In genomic region chr12:101876861-101877815, GRCh38 we compare ENCODE assay signal across 8 cellular contexts. TPM values are rescaled to one million over a fixed set of nuclear protein-coding genes. Genes with fewer than 3 reads are reported as not detected.
A peak's percentile ranks its signal among the peaks of the same experiment; 100 is the strongest.
DNase-seq lines count a peak whose midpoint lies in the region; ATAC-seq and TF ChIP-seq lines count a peak whose summit lies in the region.

A gene with protein sequence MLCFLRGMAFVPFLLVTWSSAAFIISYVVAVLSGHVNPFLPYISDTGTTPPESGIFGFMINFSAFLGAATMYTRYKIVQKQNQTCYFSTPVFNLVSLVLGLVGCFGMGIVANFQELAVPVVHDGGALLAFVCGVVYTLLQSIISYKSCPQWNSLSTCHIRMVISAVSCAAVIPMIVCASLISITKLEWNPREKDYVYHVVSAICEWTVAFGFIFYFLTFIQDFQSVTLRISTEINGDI (plus strand): TSS chr12:101877580. CDS start chr12:101877790, 210 bp downstream.

- POLR2A ChIA-PET in PC-9 (lab: Charles Lee; ENCODE audit: unreplicated experiment), result no interaction called here

- H3K79me2 ChIP-seq in PC-9 (ENCODE audit: low read depth), result no peaks in the 10 kb centered on the region

- peak within 1 kb of the TSS; percentile 72 for H3K27ac ChIP-seq in PC-9

- BruUV-seq in PC-9 (replicated peaks; lab: Mats Ljungman, UMichigan), result no TSS peak

- ATAC-seq in GM19328 (IDR thresholded peaks at IDR 0.05; ENCODE audit: unreplicated experiment) (peak; percentile 89), HG03460 (IDR thresholded peaks at IDR 0.05; ENCODE audit: unreplicated experiment) (peak; percentile 78), naive B cell (ENCODE audit: low read depth in 2 of 2) (peak; percentile 88 to 89)
- peak; percentile 94 for ATAC-seq in stimulated activated effector memory CD8-positive, alpha-beta T cell treated with anti-CD3 and anti-CD28 coated beads, Interleukin-12 subunit alpha, Interleukin-12 subunit beta, amount 100 ng/mL, for 72 hours

- CTCF ChIA-PET in PC-9 (lab: Charles Lee), result no interaction called here

- H3K27me3 Mint-ChIP-seq in naive B cell, result no peaks in the 10 kb centered on the region

- H3K36me3 Mint-ChIP-seq in naive B cell, result no peaks in the 10 kb centered on the region
- no peaks in the 10 kb centered on the region for H3K36me3 Mint-ChIP-seq in stimulated activated effector memory CD8-positive, alpha-beta T cell treated with anti-CD3 and anti-CD28 coated beads, Interleukin-12 subunit alpha, Interleukin-12 subunit beta, amount 100 ng/mL, for 72 hours

- H4K20me1 ChIP-seq in PC-9 (ENCODE audit: insufficient read depth), result no peaks in the 10 kb centered on the region

- peaks cover 14 to 23% (median 17%) of the 10 kb centered on the region in 3 donors for H3K4me1 Mint-ChIP-seq in naive B cell
- H3K4me1 Mint-ChIP-seq in stimulated activated effector memory CD8-positive, alpha-beta T cell treated with anti-CD3 and anti-CD28 coated beads, Interleukin-12 subunit alpha, Interleukin-12 subunit beta, amount 100 ng/mL, for 72 hours, result peaks cover 19% of the 10 kb centered on the region

- H3K4me3 Mint-ChIP-seq in naive B cell, result peak within 1 kb of the TSS; percentile 91 to 96 (median 94)
- peak within 1 kb of the TSS; percentile 97 for H3K4me3 Mint-ChIP-seq in stimulated activated effector memory CD8-positive, alpha-beta T cell treated with anti-CD3 and anti-CD28 coated beads, Interleukin-12 subunit alpha, Interleukin-12 subunit beta, amount 100 ng/mL, for 72 hours

- no peaks in the 10 kb centered on the region for H3F3A ChIP-seq in PC-9 (ENCODE audit: insufficient read depth, low read depth)

- DNase-seq in COLO668 (lab: John Stamatoyannopoulos, UW; ENCODE audit: unreplicated experiment), result peak; percentile 86
- DNase-seq in PC-9, result peak; percentile 67 to 90
- DNase-seq in activated T-helper 1 cell treated with anti-CD3 and anti-CD28 coated beads, Interleukin-2, amount 50 U/mL, for 16 hours (ENCODE audit: low read depth in 1 of 2, low spot score in 1 of 2), result peak; percentile 34 to 58
- peak; percentile 95 for DNase-seq in fibroblast of gingiva (ENCODE audit: low read depth)
- peak; percentile 80 for DNase-seq in naive B cell
- DNase-seq in stimulated activated effector memory CD8-positive, alpha-beta T cell treated with anti-CD3 and anti-CD28 coated beads, Interleukin-12 subunit alpha, Interleukin-12 subunit beta, amount 100 ng/mL, for 72 hours (ENCODE audit: low spot score in 2 of 2), result peak; percentile 71 to 89

- peaks cover 6% of the 10 kb centered on the region; the same call in 1 of the 2 replicates for H3K4me1 ChIP-seq in PC-9 (replicated peaks; ENCODE audit: insufficient read depth)

- peak within 1 kb of the TSS; percentile 94 for H2AFZ ChIP-seq in PC-9

- intact Hi-C loops in PC-9 (cut with micrococcal nuclease; ENCODE audit: unreplicated experiment), result loop anchor here (2.0 to 5.0 kb wide), 3 partner anchors 18 to 60 kb away; partner anchors contain the start of gene GNPTAB

- H3K9me2 ChIP-seq in PC-9 (ENCODE audit: insufficient read depth), result no peaks in the 10 kb centered on the region

- H3K9me3 Mint-ChIP-seq in naive B cell, result no peaks in the 10 kb centered on the region
- no peaks in the 10 kb centered on the region for H3K9me3 Mint-ChIP-seq in stimulated activated effector memory CD8-positive, alpha-beta T cell treated with anti-CD3 and anti-CD28 coated beads, Interleukin-12 subunit alpha, Interleukin-12 subunit beta, amount 100 ng/mL, for 72 hours

- no peaks in the 10 kb centered on the region for H3K27me3 ChIP-seq in PC-9 (ENCODE audit: insufficient read depth, low read depth)

- peak within 1 kb of the TSS; percentile 88 to 98 (median 94) for H3K27ac Mint-ChIP-seq in naive B cell
- peak within 1 kb of the TSS; percentile 97 for H3K27ac Mint-ChIP-seq in stimulated activated effector memory CD8-positive, alpha-beta T cell treated with anti-CD3 and anti-CD28 coated beads, Interleukin-12 subunit alpha, Interleukin-12 subunit beta, amount 100 ng/mL, for 72 hours

- no peaks in the 10 kb centered on the region for H3K36me3 ChIP-seq in PC-9 (ENCODE audit: low read depth)

- H3K4me3 ChIP-seq in PC-9, result peak within 1 kb of the TSS; percentile 79

- H3K9me3 ChIP-seq in PC-9 (ENCODE audit: insufficient read depth, low read depth), result no peaks in the 10 kb centered on the region

- TF ChIP-seq CTCF in PC-9 (conservative IDR thresholded peaks at IDR 0.05), result no peak

- H3K4me2 ChIP-seq in PC-9, result peak within 1 kb of the TSS; percentile 76

RNA-seq across cellular contexts. Expression of the gene that starts here (rescaled TPM):
- 6.0 and 6.2 TPM in 2 replicates for total RNA-seq in PC-9 (2021)
- polyA plus RNA-seq in naive B cell (ENCODE audit: low read depth in 6 of 6), result 1 to 10 TPM in 5 of 6 donors, not detected in 1; 3.2 to 7.5 (median 6.4) TPM

Comparison
In these comparisons a context has a peak if more than half of its experiments do, and no peak if none do; other contexts are left out.
1. Peak in every context shown above with its lines: DNase-seq, ATAC-seq, H3K4me3 ChIP-seq and H3K27ac ChIP-seq.